In the genomic region with DNA sequence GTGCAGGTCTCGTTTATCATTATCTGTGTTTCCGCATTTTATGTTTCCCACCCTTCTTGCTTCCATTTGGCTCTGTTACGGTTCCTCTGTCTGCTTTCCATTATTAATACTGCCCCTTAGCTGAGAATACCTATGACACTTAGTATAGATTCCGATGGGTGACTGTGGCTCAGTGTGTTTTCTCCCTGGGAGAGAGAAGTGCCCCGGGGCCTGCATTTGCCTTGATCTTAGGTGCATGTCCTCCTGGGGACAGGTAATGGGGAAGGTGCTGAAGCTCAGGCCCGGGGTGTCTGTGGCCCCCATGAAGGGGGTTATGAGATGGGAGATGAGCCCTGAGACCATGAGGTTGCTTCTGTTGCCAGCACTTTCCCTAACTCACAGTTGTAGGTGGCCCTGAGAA, we compare ENCODE assay signal across 21 cellular contexts.
"Had no signal": no experiment of that assay in that cellular context is flagged by ENCODE, and none has a peak within 500 bp of the region (broad histone marks: within the 10 kb centered on the region; RNA-seq: fewer than 3 reads in every experiment).

No MANE protein-coding gene starts in this region.

- H3K36me3 ChIP-seq: Peyer's patch had no signal

- DNase-seq: activated CD4-positive, alpha-beta T cell treated with anti-CD3 and anti-CD28 coated beads for 4 hours; activated CD4-positive, alpha-beta T cell treated with anti-CD3 and anti-CD28 coated beads, Interleukin-2, amount 50 U/mL, for 4 hours; activated CD8-positive, alpha-beta memory T cell treated with anti-CD3 and anti-CD28 coated beads, Interleukin-2, amount 10 ng/mL, durations not matched to agents 7 days and 5 days; activated CD8-positive, alpha-beta T cell treated with anti-CD3 and anti-CD28 coated beads, Interleukin-2, amount 10 ng/mL, durations not matched to agents 7 days and 5 days; activated effector memory CD4-positive, alpha-beta T cell treated with anti-CD3 and anti-CD28 coated beads, Interleukin-2, amount 50 U/mL, for 16 hours; activated naive CD4-positive, alpha-beta T cell treated with Interleukin-2 at 50 U/mL for 16 hours; activated T-cell treated with anti-CD3 and anti-CD28 coated beads, Interleukin-2, amount 50 U/mL, for 4 hours; amygdala; Karpas-422; NCI-H1105 treated with DMSO at 0.1 percent for 48 hours; NCI-H1436 treated with DMSO at 0.1 percent for 48 hours; NCI-H187; NCI-H2081; NCI-H510A treated with DMSO at 0.1 percent for 48 hours; NCI-H69; NK-92 treated with Interleukin-12 subunit alpha and Interleukin-12 subunit beta, amount 100 ng/mL, for 24 hours; Peyer's patch; SHP77 had no signal

- H3K27ac ChIP-seq: Peyer's patch, RWPE1 had no signal

- H3K9me3 ChIP-seq: Peyer's patch had no signal

- ATAC-seq: activated CD4-positive, CD25-positive, alpha-beta regulatory T cell treated with anti-CD3 and anti-CD28 coated beads, Interleukin-2, amount 50 U/mL, for 24 hours; activated CD8-positive, alpha-beta memory T cell treated with anti-CD3 and anti-CD28 coated beads, Interleukin-2, amount 10 ng/mL, durations not matched to agents 7 days and 5 days; activated CD8-positive, alpha-beta T cell treated with anti-CD3 and anti-CD28 coated beads, Interleukin-2, amount 10 ng/mL, durations not matched to agents 7 days and 5 days; activated T-cell treated with anti-CD3 and anti-CD28 coated beads, Interleukin-2, amount 50 U/mL, for 4 hours; K562 had no signal

- H3K27me3 ChIP-seq: Peyer's patch had no signal

- H3K4me3 ChIP-seq: K562, Peyer's patch had no signal
